14 cellular contexts compared by ENCODE assay signal in the genomic region with DNA sequence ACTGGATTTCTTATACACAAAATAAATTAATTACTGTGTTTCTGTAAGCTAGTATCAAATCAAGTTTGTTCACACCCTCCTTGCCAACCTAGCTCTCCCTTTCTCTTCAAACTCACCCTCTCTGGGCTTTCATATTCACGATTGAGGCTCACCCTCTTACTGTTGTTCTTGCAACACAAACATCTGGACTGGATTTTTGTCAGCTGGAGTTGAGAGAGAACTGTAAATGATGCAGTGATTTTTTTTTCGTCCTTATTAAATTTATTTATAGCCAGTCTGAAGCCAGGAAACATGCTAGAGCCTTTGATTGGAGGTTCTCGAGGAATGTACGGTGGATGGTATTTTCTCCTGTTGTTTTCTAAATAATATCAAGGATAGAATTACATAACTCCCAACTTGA.
DNase-seq lines count a peak whose midpoint lies in the region; ATAC-seq, FAIRE-seq and TF ChIP-seq lines count a peak whose summit lies in the region.
"Had no signal": no experiment of that assay in that cellular context is flagged by ENCODE, and none has a peak within 500 bp of the region (broad histone marks: within the 10 kb centered on the region; RNA-seq: fewer than 3 reads in every experiment).

No MANE protein-coding gene starts in this region.

- H3K9me3 Mint-ChIP-seq in type B pancreatic cell = peaks cover 5% of the 10 kb centered on the region
- H3K9me3 Mint-ChIP-seq: activated T-cell treated with anti-CD3 and anti-CD28 coated beads, Interleukin-2, amount 50 U/mL, for 24 hours had no signal

- H3K36me3 ChIP-seq in mucosa of stomach (ENCODE audit: control insufficient read depth, insufficient read depth, low read length) = no peaks in the 10 kb centered on the region

- H3K36me3 Mint-ChIP-seq in type B pancreatic cell = peaks cover 13% of the 10 kb centered on the region

- H3K27me3 ChIP-seq in mucosa of stomach (ENCODE audit: control insufficient read depth, insufficient read depth, low read length) = no peaks in the 10 kb centered on the region

- peaks cover 60% of the 10 kb centered on the region for H3K4me1 Mint-ChIP-seq in type B pancreatic cell (ENCODE audit: unreplicated experiment)

- peaks cover 32% of the 10 kb centered on the region for H3K4me1 ChIP-seq in mucosa of stomach (ENCODE audit: control insufficient read depth, insufficient read depth, low read length)
- H3K4me1 ChIP-seq: A549 had no signal

- DNase-seq in NCI-H1417 (lab: John Stamatoyannopoulos, UW) (peak in 2 of 3 experiments; percentile 65 to 80), NCI-H1417 treated with DMSO at 0.1 percent for 48 hours (lab: John Stamatoyannopoulos, UW) (no peak), type B pancreatic cell (ENCODE audit: extremely low spot score, unreplicated experiment) (no peak), DMS 273 (lab: John Stamatoyannopoulos, UW; ENCODE audit: unreplicated experiment) (no peak), NCI-H1694 treated with DMSO at 0.1 percent for 48 hours (lab: John Stamatoyannopoulos, UW) (no peak)
- DNase-seq: activated T-cell treated with anti-CD3 and anti-CD28 coated beads, Interleukin-2, amount 50 U/mL, for 24 hours; NK-92 treated with Interleukin-12 subunit alpha and Interleukin-12 subunit beta, amount 100 ng/mL, for 24 hours; stimulated activated naive CD4-positive, alpha-beta T cell treated with Interleukin-2 at 50 U/mL for 16 hours had no signal

- peak overlapping the region; percentile 51 for H3K4me3 Mint-ChIP-seq in type B pancreatic cell
- H3K4me3 Mint-ChIP-seq: activated T-cell treated with anti-CD3 and anti-CD28 coated beads, Interleukin-2, amount 50 U/mL, for 24 hours; dendritic cell treated with granulocyte-macrophage colony-stimulating factor and Interleukin-4, amounts not matched to agents 40 ng/mL and 50 ng/mL, for 4 days had no signal

- peak overlapping the region; percentile 31 for H3K9ac ChIP-seq in mucosa of stomach (ENCODE audit: low read length)

- H3K27me3 Mint-ChIP-seq in type B pancreatic cell = no peaks in the 10 kb centered on the region
- H3K27me3 Mint-ChIP-seq: activated T-cell treated with anti-CD3 and anti-CD28 coated beads, Interleukin-2, amount 50 U/mL, for 24 hours; dendritic cell treated with granulocyte-macrophage colony-stimulating factor and Interleukin-4, amounts not matched to agents 40 ng/mL and 50 ng/mL, for 4 days had no signal

- H3K9me3 ChIP-seq in mucosa of stomach (ENCODE audit: control insufficient read depth, low read length) = no peaks in the 10 kb centered on the region
- H3K9me3 ChIP-seq: A549 had no signal

- TF ChIP-seq CTCF in type B pancreatic cell (conservative IDR thresholded peaks at IDR 0.05) = no peak

- no peak for ATAC-seq in GM18868 (IDR thresholded peaks at IDR 0.05; ENCODE audit: unreplicated experiment)
- ATAC-seq: A549, K562 had no signal

- H3K27ac Mint-ChIP-seq in type B pancreatic cell = peak overlapping the region; percentile 93
- H3K27ac Mint-ChIP-seq: activated T-cell treated with anti-CD3 and anti-CD28 coated beads, Interleukin-2, amount 50 U/mL, for 24 hours; dendritic cell treated with granulocyte-macrophage colony-stimulating factor and Interleukin-4, amounts not matched to agents 40 ng/mL and 50 ng/mL, for 4 days had no signal

- FAIRE-seq in endometrium (lab: Jason Lieb, UNC) = peak; percentile 96
- FAIRE-seq: A549, K562 had no signal

- no peak overlapping the region for H3K4me3 ChIP-seq in mucosa of stomach (ENCODE audit: low read length)
- H3K4me3 ChIP-seq: A549, K562 had no signal

Comparison
In these comparisons a context has a peak if more than half of its experiments do, and no peak if none do; other contexts are left out.
1. DNase-seq: peak in NCI-H1417 (2 of 3); none in NCI-H1417 treated with DMSO at 0.1 percent for 48 hours (single experiment), type B pancreatic cell (single experiment), DMS 273 (single experiment) and NCI-H1694 treated with DMSO at 0.1 percent for 48 hours (single experiment).